ENCODE assay signal across 9 cellular contexts in the genomic region with DNA sequence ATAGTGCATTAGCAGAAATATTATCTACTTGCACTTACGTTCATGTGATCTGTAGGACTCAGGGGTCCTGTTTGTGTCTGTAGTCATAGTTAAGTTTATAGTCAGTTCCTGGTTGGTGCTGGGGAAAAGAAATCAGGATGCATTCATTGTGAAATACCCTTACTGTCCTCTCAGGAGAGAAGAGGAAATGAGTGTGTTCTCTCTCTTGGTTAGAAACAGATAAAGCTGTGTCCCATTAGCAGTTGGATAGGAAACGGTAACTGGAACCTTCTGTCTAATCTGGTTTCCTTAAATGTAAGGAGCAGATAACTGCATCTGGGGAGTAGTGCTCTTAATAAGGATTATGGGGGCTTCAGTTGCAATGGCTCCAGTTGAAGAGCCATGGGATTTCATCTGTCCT. TPM values are rescaled to one million over a fixed set of nuclear protein-coding genes. Genes with fewer than 3 reads are reported as not detected.
A peak's percentile ranks its signal among the peaks of the same experiment; 100 is the strongest.
DNase-seq lines count a peak whose midpoint lies in the region; ATAC-seq and TF ChIP-seq lines count a peak whose summit lies in the region.
"Had no signal": no experiment of that assay in that cellular context is flagged by ENCODE, and none has a peak within 500 bp of the region (broad histone marks: within the 10 kb centered on the region; RNA-seq: fewer than 3 reads in every experiment).

No MANE protein-coding gene starts in this region.

- H2BK5ac ChIP-seq in mesendoderm (ENCODE audit: low read length): no peak overlapping the region

- no peak overlapping the region for H2AK5ac ChIP-seq in mesendoderm (ENCODE audit: low read length)

- H3K4ac ChIP-seq in mesendoderm (ENCODE audit: low read depth, low read length): no peak overlapping the region

- ATAC-seq in GM19324 (IDR thresholded peaks at IDR 0.05; ENCODE audit: low FRiP score, unreplicated experiment) (no peak), GM19395 (IDR thresholded peaks at IDR 0.05; ENCODE audit: unreplicated experiment) (no peak)

- no peak overlapping the region for H3K56ac ChIP-seq in mesendoderm (ENCODE audit: low read length)

- no peaks in the 10 kb centered on the region for H3K79me1 ChIP-seq in mesendoderm (ENCODE audit: low read length)

- no peak overlapping the region for H3K4me3 ChIP-seq in NB4 (ENCODE audit: low read depth, low read length)
- H3K4me3 ChIP-seq in mesendoderm (ENCODE audit: low read length): no peak overlapping the region
- H3K4me3 ChIP-seq: esophagus squamous epithelium had no signal

- H3K9ac ChIP-seq in mesendoderm (ENCODE audit: low read length): no peak overlapping the region

- H3K4me1 ChIP-seq in mesendoderm (ENCODE audit: control insufficient read depth, low read depth, low read length): peaks cover 4% of the 10 kb centered on the region

- H3K18ac ChIP-seq in mesendoderm (ENCODE audit: low read length): no peak overlapping the region

- H3K23ac ChIP-seq in mesendoderm (ENCODE audit: low read length): no peak overlapping the region

- H3K27me3 ChIP-seq in mesendoderm (ENCODE audit: insufficient read depth, low read length, poor library complexity): no peaks in the 10 kb centered on the region
- H3K27me3 ChIP-seq: esophagus squamous epithelium had no signal

- no peak overlapping the region for H4K8ac ChIP-seq in mesendoderm (ENCODE audit: low read depth, low read length)

- no peak overlapping the region for H3K4me2 ChIP-seq in mesendoderm (ENCODE audit: low read length)

- no peak for TF ChIP-seq CTCF in NB4 (IDR thresholded peaks at IDR 0.05; ENCODE audit: low read depth, low read length)

- H2BK120ac ChIP-seq in mesendoderm (ENCODE audit: low read depth, low read length): no peak overlapping the region

- H4K5ac ChIP-seq in mesendoderm (ENCODE audit: low read length): no peak overlapping the region

- no peaks in the 10 kb centered on the region for H3K36me3 ChIP-seq in mesendoderm (ENCODE audit: control insufficient read depth, insufficient read depth, low read length)

- no peak overlapping the region for H2BK15ac ChIP-seq in mesendoderm (replicated peaks; ENCODE audit: low read depth)

- no peak for TF ChIP-seq POLR2A in NB4 (IDR thresholded peaks at IDR 0.05; ENCODE audit: extremely low read depth, insufficient read length)

- no CpG with 5 or more reads among the region's 2 CpGs for WGBS in mesendoderm (ENCODE audit: extremely low coverage, insufficient coverage, low lambda C conversion rate)

- H3K79me2 ChIP-seq in mesendoderm (ENCODE audit: control insufficient read depth, insufficient read depth, low read length): no peaks in the 10 kb centered on the region

- DNase-seq in EL: peak; percentile 77
- DNase-seq in NB4 (ENCODE audit: low read depth): peak; percentile 87
- no peak for DNase-seq in caudate nucleus (lab: John Stamatoyannopoulos, UW)
- DNase-seq in mesendoderm: peak; percentile 54
- DNase-seq in COLO829 (ENCODE audit: low spot score): no peak
- DNase-seq in iPS-NIHi11 (ENCODE audit: low spot score): no peak
- DNase-seq: esophagus squamous epithelium had no signal

- H3K27ac ChIP-seq in caudate nucleus (ENCODE audit: low read depth, low read length): peak overlapping the region; percentile 58
- H3K27ac ChIP-seq in mesendoderm (ENCODE audit: low read depth, low read length): no peak overlapping the region

RNA-seq across cellular contexts. Expression of a gene that starts 8.9 kb away (rescaled TPM):
- polyA plus RNA-seq in mesendoderm (2013, experiment 1 of 2): 9.5 TPM
- 8.9 TPM for polyA plus RNA-seq in mesendoderm (2013, experiment 2 of 2)

RNA-seq across cellular contexts. Expression of a gene that starts 9.6 kb away (rescaled TPM):
- 57.2 TPM for polyA plus RNA-seq in mesendoderm (2013, experiment 1 of 2)
- polyA plus RNA-seq in mesendoderm (2013, experiment 2 of 2): 58.5 TPM

Comparison
In these comparisons a context has a peak if more than half of its experiments do, and no peak if none do; other contexts are left out.
1. DNase-seq: peak in EL (single experiment), NB4 (single experiment) and mesendoderm (single experiment); none in caudate nucleus (0 of 61), COLO829 (single experiment) and iPS-NIHi11 (single experiment).